In genomic region chr21:33971492-33972013, GRCh38 we compare ENCODE assay signal across 13 cellular contexts. TPM values are rescaled to one million over a fixed set of nuclear protein-coding genes. Genes with fewer than 3 reads are reported as not detected.
DNase-seq lines count a peak whose midpoint lies in the region; ATAC-seq and FAIRE-seq lines count a peak whose summit lies in the region.
"Had no signal": no experiment of that assay in that cellular context is flagged by ENCODE, and none has a peak within 500 bp of the region (broad histone marks: within the 10 kb centered on the region; RNA-seq: fewer than 3 reads in every experiment).

No MANE protein-coding gene starts in this region.

- H3K9me3 ChIP-seq in ectodermal cell (ENCODE audit: control insufficient read depth, low read length) (no peaks in the 10 kb centered on the region), trophoblast cell (ENCODE audit: insufficient read depth, low read depth, low read length) (no peaks in the 10 kb centered on the region)
- H3K9me3 ChIP-seq: thoracic aorta had no signal

- H3K4me3 ChIP-seq in ectodermal cell (ENCODE audit: insufficient read depth, low read depth, low read length) (no peak overlapping the region), trophoblast cell (ENCODE audit: low read depth, low read length) (no peak overlapping the region)
- H3K4me3 ChIP-seq: thoracic aorta had no signal

- no peak overlapping the region for H4K12ac ChIP-seq in trophoblast cell (ENCODE audit: low read depth, low read length)

- intact Hi-C loops in activated CD4-positive, alpha-beta memory T cell treated with anti-CD3 and anti-CD28 coated beads for 36 hours (cut with micrococcal nuclease), result no loop called here

- no peak for FAIRE-seq in GM19239 (lab: Jason Lieb, UNC)
- FAIRE-seq: GM18507 had no signal

- peaks cover 16% of the 10 kb centered on the region for H3K36me3 Mint-ChIP-seq in activated CD4-positive, alpha-beta memory T cell treated with anti-CD3 and anti-CD28 coated beads for 36 hours

- H3K23ac ChIP-seq in trophoblast cell (ENCODE audit: low read length), result no peak overlapping the region

- no peak overlapping the region for H3K18ac ChIP-seq in trophoblast cell (ENCODE audit: low read length)

- H3K4me1 ChIP-seq in ectodermal cell (ENCODE audit: control insufficient read depth, insufficient read depth, low read length) (peaks cover 13% of the 10 kb centered on the region), trophoblast cell (ENCODE audit: control insufficient read depth in 1 of 2, insufficient read depth in 2 of 2, low read length in 2 of 2) (peaks cover 11 to 17% of the 10 kb centered on the region in 2 experiments)

- no peaks in the 10 kb centered on the region for H3K9me3 Mint-ChIP-seq in activated CD4-positive, alpha-beta memory T cell treated with anti-CD3 and anti-CD28 coated beads for 36 hours

- peak overlapping the region; percentile 32 for H3K4me2 ChIP-seq in trophoblast cell (ENCODE audit: low read length)

- WGBS in ectodermal cell, 2 experiments, result 65 to 68% methylated on average over 7 of the region's 7 CpGs
- no CpG with 5 or more reads among the region's 7 CpGs for WGBS in trophoblast cell (ENCODE audit: extremely low coverage, insufficient coverage, insufficient read length)

- H3K4ac ChIP-seq in trophoblast cell (ENCODE audit: low read depth, low read length), result no peak overlapping the region

- no peak overlapping the region for H4K8ac ChIP-seq in trophoblast cell (ENCODE audit: low read depth, low read length)

- no peak overlapping the region for H3K27ac Mint-ChIP-seq in activated CD4-positive, alpha-beta memory T cell treated with anti-CD3 and anti-CD28 coated beads for 36 hours

- DNase-seq in NCI-H526 (lab: John Stamatoyannopoulos, UW), result peak; percentile 3 to 7
- DNase-seq in NCI-H526 treated with DMSO at 0.1 percent for 48 hours (lab: John Stamatoyannopoulos, UW), result no peak
- peak; percentile 81 for DNase-seq in NCI-H69 (lab: John Stamatoyannopoulos, UW)
- peak in 1 of 2 donors; percentile 49 for DNase-seq in trophoblast cell
- no peak for DNase-seq in GM19239 (ENCODE audit: insufficient read length, low spot score)
- no peak for DNase-seq in activated CD4-positive, alpha-beta memory T cell treated with anti-CD3 and anti-CD28 coated beads for 36 hours
- DNase-seq: effector CD8-positive, alpha-beta T cell; Kasumi-1; left ventricle myocardium superior had no signal

- H3K27ac ChIP-seq in ectodermal cell (ENCODE audit: insufficient read depth, low read depth, low read length, poor library complexity, severe bottlenecking), result peak overlapping the region; percentile 39
- H3K27ac ChIP-seq in trophoblast cell (ENCODE audit: low read depth, low read length), result no peak overlapping the region
- H3K27ac ChIP-seq: thoracic aorta had no signal

- no peak for ATAC-seq in HG02938 (IDR thresholded peaks at IDR 0.05; ENCODE audit: unreplicated experiment)
- ATAC-seq: left ventricle myocardium superior had no signal

- peaks cover 2% of the 10 kb centered on the region for H3K79me1 ChIP-seq in trophoblast cell (ENCODE audit: low read length)

- H3K14ac ChIP-seq in trophoblast cell (ENCODE audit: low read length), result no peak overlapping the region

- no peaks in the 10 kb centered on the region for H3K79me2 ChIP-seq in trophoblast cell (ENCODE audit: control insufficient read depth, insufficient read depth, low read length, poor library complexity)

- H4K91ac ChIP-seq in trophoblast cell (ENCODE audit: low read depth, low read length), result no peak overlapping the region

- no peak overlapping the region for H2AFZ ChIP-seq in trophoblast cell (ENCODE audit: insufficient read depth, low read length, poor library complexity)

- H2BK5ac ChIP-seq in trophoblast cell (ENCODE audit: low read depth, low read length, poor library complexity), result no peak overlapping the region

- no peak overlapping the region for H3K4me3 Mint-ChIP-seq in activated CD4-positive, alpha-beta memory T cell treated with anti-CD3 and anti-CD28 coated beads for 36 hours

- H3K27me3 ChIP-seq in ectodermal cell (ENCODE audit: control insufficient read depth, insufficient read depth, low read length, poor library complexity, severe bottlenecking) (no peaks in the 10 kb centered on the region), trophoblast cell (ENCODE audit: insufficient read depth, low read length) (no peaks in the 10 kb centered on the region)

- no peaks in the 10 kb centered on the region for H3K36me3 ChIP-seq in ectodermal cell (ENCODE audit: control insufficient read depth, insufficient read depth, low read length)
- peaks cover 0 to 2% of the 10 kb centered on the region in 2 experiments for H3K36me3 ChIP-seq in trophoblast cell (ENCODE audit: control insufficient read depth in 1 of 2, insufficient read depth in 2 of 2, low read length in 2 of 2)
- H3K36me3 ChIP-seq: thoracic aorta had no signal

- no peak overlapping the region for H2BK120ac ChIP-seq in trophoblast cell (ENCODE audit: insufficient read depth, low read length, poor library complexity)

- POLR2A ChIA-PET in activated CD4-positive, alpha-beta memory T cell treated with anti-CD3 and anti-CD28 coated beads for 36 hours (lab: Charles Lee), result interaction anchor here (1.1 to 10.5 kb wide), 3 partner anchors 13 to 23 kb away, joined by 3 to 148 read pairs (median 5); no protein-coding TSS in a partner anchor

- H3K9ac ChIP-seq in trophoblast cell (ENCODE audit: low read length), result no peak overlapping the region

- peaks cover 51% of the 10 kb centered on the region for H3K4me1 Mint-ChIP-seq in activated CD4-positive, alpha-beta memory T cell treated with anti-CD3 and anti-CD28 coated beads for 36 hours (ENCODE audit: low read depth)

- CTCF ChIA-PET in activated CD4-positive, alpha-beta memory T cell treated with anti-CD3 and anti-CD28 coated beads for 36 hours (lab: Charles Lee), result interaction anchor here (5.0 kb wide), 1 partner anchor 48 kb away, joined by 22 read pairs; no protein-coding TSS in a partner anchor

- no peak overlapping the region for H2AK5ac ChIP-seq in trophoblast cell (ENCODE audit: low read length)

- no peak overlapping the region for H2BK12ac ChIP-seq in trophoblast cell (ENCODE audit: low read length)

- no peaks in the 10 kb centered on the region for H3K27me3 Mint-ChIP-seq in activated CD4-positive, alpha-beta memory T cell treated with anti-CD3 and anti-CD28 coated beads for 36 hours

RNA-seq across cellular contexts. Expression of gene ATP5PO, which starts 55.9 kb away (rescaled TPM):
- 349 TPM for polyA plus RNA-seq in ectodermal cell (2013, experiment 1 of 4)
- polyA plus RNA-seq in ectodermal cell (2013, experiment 2 of 4), result 353 TPM
- 329 TPM for polyA plus RNA-seq in ectodermal cell (2013, experiment 3 of 4)
- polyA plus RNA-seq in ectodermal cell (2013, experiment 4 of 4), result 381 TPM
- 330 and 331 TPM in 2 replicates for polyA plus RNA-seq in trophoblast cell (2013)
- 100 to 1,000 TPM; 208 to 210 TPM for total RNA-seq in activated CD4-positive, alpha-beta memory T cell treated with anti-CD3 and anti-CD28 coated beads for 36 hours

Comparison
In these comparisons a context has a peak if more than half of its experiments do, and no peak if none do; other contexts are left out.
1. DNase-seq: peak in NCI-H526 (2 of 2) and NCI-H69 (single experiment); none in NCI-H526 treated with DMSO at 0.1 percent for 48 hours (single experiment), GM19239 (single experiment) and activated CD4-positive, alpha-beta memory T cell treated with anti-CD3 and anti-CD28 coated beads for 36 hours (single experiment).